10 cellular contexts compared by ENCODE assay signal in genomic region chr9:976258-976804, GRCh38. TPM values are rescaled to one million over a fixed set of nuclear protein-coding genes. Genes with fewer than 3 reads are reported as not detected.
DNase-seq lines count a peak whose midpoint lies in the region; ATAC-seq, FAIRE-seq and TF ChIP-seq lines count a peak whose summit lies in the region.
"Had no signal": no experiment of that assay in that cellular context is flagged by ENCODE, and none has a peak within 500 bp of the region (broad histone marks: within the 10 kb centered on the region; RNA-seq: fewer than 3 reads in every experiment).

DMRT3 (plus strand) TSS chr9:976655; CDS start chr9:977002, 347 bp downstream.

- H3K27ac ChIP-seq in left ventricle myocardium inferior (replicated peaks): no peak within 1 kb of the TSS
- H3K27ac ChIP-seq in WERI-Rb-1: peak within 1 kb of the TSS; percentile 69

- no peak for DNase-seq in left ventricle myocardium inferior
- no peak for DNase-seq in cardiac septum (ENCODE audit: low spot score)
- DNase-seq in WERI-Rb-1: peak; percentile 91
- peak; percentile 90 for DNase-seq in left kidney (ENCODE audit: low read depth, low spot score)
- peak; percentile 60 for DNase-seq in urothelium cell line (ENCODE audit: low spot score)
- no peak for DNase-seq in omental fat pad (ENCODE audit: low spot score)
- DNase-seq: head of caudate nucleus, SIG-M5 had no signal

- ATAC-seq in HG03135 (IDR thresholded peaks at IDR 0.05; ENCODE audit: unreplicated experiment): no peak
- no peak for ATAC-seq in HG03025 (IDR thresholded peaks at IDR 0.05; ENCODE audit: low FRiP score, unreplicated experiment)
- no peak for ATAC-seq in omental fat pad (ENCODE audit: low FRiP score)

- TF ChIP-seq CTCF in left ventricle myocardium inferior (IDR thresholded peaks at IDR 0.05; ENCODE audit: borderline replicate concordance) (no peak), WERI-Rb-1 (IDR thresholded peaks at IDR 0.05; ENCODE audit: low read depth, low read length) (peak; percentile 57), omental fat pad (IDR thresholded peaks at IDR 0.05) (no peak)

- peak within 1 kb of the TSS; percentile 30 for H3K4me3 ChIP-seq in left ventricle myocardium inferior
- H3K4me3 ChIP-seq in WERI-Rb-1 (ENCODE audit: low read depth, low read length): peak within 1 kb of the TSS; percentile 54

- no peaks in the 10 kb centered on the region for H3K9me3 ChIP-seq in left ventricle myocardium inferior (replicated peaks)
- peaks cover 2% of the 10 kb centered on the region for H3K9me3 ChIP-seq in WERI-Rb-1 (ENCODE audit: severe bottlenecking)

- H3K36me3 ChIP-seq in left ventricle myocardium inferior (no peaks in the 10 kb centered on the region), WERI-Rb-1 (no peaks in the 10 kb centered on the region)

- no peak for FAIRE-seq in urothelium cell line (lab: Jason Lieb, UNC)

- H3K27me3 ChIP-seq in left ventricle myocardium inferior (ENCODE audit: low read depth) (peaks cover 100% of the 10 kb centered on the region), WERI-Rb-1 (ENCODE audit: insufficient read depth, low read depth, severe bottlenecking) (peaks cover 15% of the 10 kb centered on the region)

- intact Hi-C loops in left ventricle myocardium inferior (cut with micrococcal nuclease): no loop called here
- intact Hi-C loops in cardiac septum (cut with DNase I): no loop called here

- H3K4me1 ChIP-seq in left ventricle myocardium inferior: peaks cover 32% of the 10 kb centered on the region

RNA-seq across cellular contexts. Expression of gene DMRT3, which starts in this region (rescaled TPM):
- not detected for total RNA-seq in left ventricle myocardium inferior
- 0.16 TPM for total RNA-seq in cardiac septum
- under 1 TPM in 1 of 4 donors, not detected in 3; 0.47 TPM for total RNA-seq in omental fat pad

Comparison
In these comparisons a context has a peak if more than half of its experiments do, and no peak if none do; other contexts are left out.
1. DNase-seq: peak in WERI-Rb-1 (single experiment), left kidney (single experiment) and urothelium cell line (single experiment); none in left ventricle myocardium inferior (single experiment), cardiac septum (single experiment) and omental fat pad (single experiment).